In the genomic region with DNA sequence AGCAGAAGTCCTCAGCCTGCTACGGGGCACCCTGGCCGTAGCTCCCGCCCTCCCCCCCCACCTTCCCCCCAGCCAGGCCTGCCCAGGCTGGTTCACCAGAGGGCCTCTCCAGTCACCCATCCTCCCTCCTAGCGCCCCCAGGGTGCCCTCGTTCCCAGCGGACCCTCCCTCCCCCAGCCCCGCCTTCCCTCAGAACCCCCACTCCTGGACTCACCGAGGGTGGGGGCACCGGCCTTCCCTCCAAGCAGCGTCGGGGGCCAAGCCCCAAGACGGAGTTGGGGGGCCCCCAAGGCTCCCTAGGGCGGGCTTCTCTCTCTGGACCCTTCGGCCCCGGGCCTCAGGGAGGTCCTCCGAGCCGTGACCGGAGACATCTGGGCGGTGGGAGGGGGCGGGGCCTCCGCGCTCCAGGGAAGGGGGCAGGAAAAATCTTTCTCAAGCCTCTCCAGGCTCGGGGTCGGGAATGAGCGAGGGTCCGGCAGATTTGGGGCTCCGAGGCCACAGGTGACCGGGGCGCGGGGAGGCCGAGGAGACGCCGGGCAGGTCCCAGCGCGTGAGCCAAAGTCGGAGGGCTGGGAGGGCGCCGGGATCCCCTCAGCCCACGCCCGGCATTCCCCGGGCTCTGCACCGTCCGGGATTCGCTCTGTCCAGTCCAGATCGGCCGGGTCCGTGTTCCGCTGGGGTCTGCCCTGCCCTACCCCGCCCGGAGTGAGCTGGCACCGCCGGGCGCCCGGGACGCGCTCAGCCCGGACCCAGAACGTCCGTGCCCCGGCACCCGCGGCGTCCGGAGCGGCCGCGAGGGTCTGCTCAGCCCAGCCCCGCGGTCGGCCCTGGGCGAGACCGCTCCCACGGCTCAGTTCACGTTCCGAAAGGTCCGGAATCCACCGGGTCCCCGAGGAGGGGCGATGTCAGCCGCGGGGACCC, we compare ENCODE assay signal across 10 cellular contexts. TPM values are rescaled to one million over a fixed set of nuclear protein-coding genes. Genes with fewer than 3 reads are reported as not detected.
A peak's percentile ranks its signal among the peaks of the same experiment; 100 is the strongest.
DNase-seq lines count a peak whose midpoint lies in the region; ATAC-seq and TF ChIP-seq lines count a peak whose summit lies in the region.
"Had no signal": no experiment of that assay in that cellular context is flagged by ENCODE, and none has a peak within 500 bp of the region (broad histone marks: within the 10 kb centered on the region; RNA-seq: fewer than 3 reads in every experiment).

No MANE protein-coding gene starts in this region.

- TF ChIP-seq CTCF in fibroblast of the aortic adventitia (IDR thresholded peaks at IDR 0.05; ENCODE audit: insufficient read depth, low read length) (no peak), neural cell (IDR thresholded peaks at IDR 0.05; ENCODE audit: poor library complexity, severe bottlenecking) (no peak), vagina (IDR thresholded peaks at IDR 0.05) (no peak)

- H3K36me3 ChIP-seq in neural cell (ENCODE audit: insufficient read depth, low read length) (no peaks in the 10 kb centered on the region), vagina (no peaks in the 10 kb centered on the region)

- peak overlapping the region; percentile 51 for H3K4me2 ChIP-seq in neural cell (ENCODE audit: low read length)

- no peak overlapping the region for H3K27ac Mint-ChIP-seq in immature natural killer cell

- H2AFZ ChIP-seq in neural cell (ENCODE audit: low read depth, low read length) = peak overlapping the region; percentile 21

- peak; percentile 14 for TF ChIP-seq RAD21 in neural cell (conservative IDR thresholded peaks at IDR 0.05)

- H3K27me3 ChIP-seq in neural cell (ENCODE audit: insufficient read depth, low read depth, low read length) (peaks cover 15% of the 10 kb centered on the region), vagina (no peaks in the 10 kb centered on the region)

- peaks cover 0 to 4% (median 0%) of the 10 kb centered on the region in 6 donors for H3K9me3 Mint-ChIP-seq in immature natural killer cell

- peaks cover 32% of the 10 kb centered on the region for H3K4me1 ChIP-seq in vagina

- no peaks in the 10 kb centered on the region for H3K79me2 ChIP-seq in neural cell (replicated peaks; ENCODE audit: insufficient read depth, low read length)

- peaks cover 9 to 38% (median 16%) of the 10 kb centered on the region in 3 donors for H3K27me3 Mint-ChIP-seq in immature natural killer cell (ENCODE audit: low read depth in 3 of 3)

- intact Hi-C loops in Right ventricle myocardium inferior (cut with DNase I) (no loop called here), cardiac septum (cut with DNase I) (no loop called here), vagina (cut with DNase I) (no loop called here)

- no peaks in the 10 kb centered on the region for H3K4me1 Mint-ChIP-seq in immature natural killer cell

- peak overlapping the region; percentile 73 for H3K9ac ChIP-seq in neural cell (ENCODE audit: low read length)

- H3K9me2 ChIP-seq in neural cell (ENCODE audit: insufficient read depth, low read length) = no peaks in the 10 kb centered on the region

- no peak overlapping the region for H3K4me3 Mint-ChIP-seq in immature natural killer cell

- H3K4me3 ChIP-seq in fibroblast of the aortic adventitia (ENCODE audit: low read depth, low read length) (peak overlapping the region; percentile 63), neural cell (ENCODE audit: low read length) (peak overlapping the region; percentile 89), vagina (peak overlapping the region; percentile 71 to 72)

- H4K20me1 ChIP-seq in neural cell (ENCODE audit: insufficient read depth) = no peaks in the 10 kb centered on the region

- DNase-seq in Right ventricle myocardium inferior (ENCODE audit: missing footprints) = no peak
- DNase-seq in cardiac septum (ENCODE audit: low spot score) = no peak
- no peak for DNase-seq in fibroblast of the aortic adventitia (ENCODE audit: low read depth)
- no peak for DNase-seq in vagina (ENCODE audit: extremely low spot score in 2 of 2)
- no peak for DNase-seq in NCI-H2107 treated with DMSO at 0.1 percent for 48 hours (lab: John Stamatoyannopoulos, UW; ENCODE audit: unreplicated experiment)
- no peak for DNase-seq in activated T-cell treated with anti-CD3 and anti-CD28 coated beads, Interleukin-2, amount 50 U/mL, for 1 hour
- DNase-seq in immature natural killer cell = no peak
- DNase-seq: activated CD4-positive, CD25-positive, alpha-beta regulatory T cell; NCI-H187 had no signal

- no peak overlapping the region for H3K27ac ChIP-seq in neural cell (ENCODE audit: low read length)
- peak overlapping the region; percentile 85 for H3K27ac ChIP-seq in vagina

- H3F3A ChIP-seq in neural cell (ENCODE audit: insufficient read depth, low read length, poor library complexity, severe bottlenecking) = no peaks in the 10 kb centered on the region

- H3K9me3 ChIP-seq in neural cell (ENCODE audit: low read length) (no peaks in the 10 kb centered on the region), vagina (no peaks in the 10 kb centered on the region)

- TF ChIP-seq POLR2A in vagina (IDR thresholded peaks at IDR 0.05) = no peak

- no peak for TF ChIP-seq EP300 in neural cell (conservative IDR thresholded peaks at IDR 0.05; ENCODE audit: poor library complexity, severe bottlenecking)

- peak; percentile 37 for ATAC-seq in Right ventricle myocardium inferior

- no peaks in the 10 kb centered on the region for H3K36me3 Mint-ChIP-seq in immature natural killer cell

TF ChIP-seq in neural cell, 6 proteins besides CTCF, POLR2A, EP300 and RAD21:
- peak; percentile 33 for TF ChIP-seq SMC3 (conservative IDR thresholded peaks at IDR 0.05; ENCODE audit: poor library complexity)
- TF ChIP-seq, protein P1, sequence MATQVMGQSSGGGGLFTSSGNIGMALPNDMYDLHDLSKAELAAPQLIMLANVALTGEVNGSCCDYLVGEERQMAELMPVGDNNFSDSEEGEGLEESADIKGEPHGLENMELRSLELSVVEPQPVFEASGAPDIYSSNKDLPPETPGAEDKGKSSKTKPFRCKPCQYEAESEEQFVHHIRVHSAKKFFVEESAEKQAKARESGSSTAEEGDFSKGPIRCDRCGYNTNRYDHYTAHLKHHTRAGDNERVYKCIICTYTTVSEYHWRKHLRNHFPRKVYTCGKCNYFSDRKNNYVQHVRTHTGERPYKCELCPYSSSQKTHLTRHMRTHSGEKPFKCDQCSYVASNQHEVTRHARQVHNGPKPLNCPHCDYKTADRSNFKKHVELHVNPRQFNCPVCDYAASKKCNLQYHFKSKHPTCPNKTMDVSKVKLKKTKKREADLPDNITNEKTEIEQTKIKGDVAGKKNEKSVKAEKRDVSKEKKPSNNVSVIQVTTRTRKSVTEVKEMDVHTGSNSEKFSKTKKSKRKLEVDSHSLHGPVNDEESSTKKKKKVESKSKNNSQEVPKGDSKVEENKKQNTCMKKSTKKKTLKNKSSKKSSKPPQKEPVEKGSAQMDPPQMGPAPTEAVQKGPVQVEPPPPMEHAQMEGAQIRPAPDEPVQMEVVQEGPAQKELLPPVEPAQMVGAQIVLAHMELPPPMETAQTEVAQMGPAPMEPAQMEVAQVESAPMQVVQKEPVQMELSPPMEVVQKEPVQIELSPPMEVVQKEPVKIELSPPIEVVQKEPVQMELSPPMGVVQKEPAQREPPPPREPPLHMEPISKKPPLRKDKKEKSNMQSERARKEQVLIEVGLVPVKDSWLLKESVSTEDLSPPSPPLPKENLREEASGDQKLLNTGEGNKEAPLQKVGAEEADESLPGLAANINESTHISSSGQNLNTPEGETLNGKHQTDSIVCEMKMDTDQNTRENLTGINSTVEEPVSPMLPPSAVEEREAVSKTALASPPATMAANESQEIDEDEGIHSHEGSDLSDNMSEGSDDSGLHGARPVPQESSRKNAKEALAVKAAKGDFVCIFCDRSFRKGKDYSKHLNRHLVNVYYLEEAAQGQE (IDR thresholded peaks at IDR 0.05; ENCODE audit: borderline replicate concordance) = no peak

RNA-seq across cellular contexts. Expression of a gene that starts 1.0 kb away (rescaled TPM):
- total RNA-seq in Right ventricle myocardium inferior (165 TPM), cardiac septum (55.3 TPM), fibroblast of the aortic adventitia (ENCODE audit: low replicate concordance) (1.2 and 5.5 TPM in 2 replicates), vagina (5.6 TPM)
- polyA plus RNA-seq in neural cell (21.3 and 23.6 TPM in 2 replicates), immature natural killer cell (not detected)
- 23.4 and 24.8 TPM in 2 replicates for polyA minus RNA-seq in neural cell
